21 cellular contexts compared by ENCODE assay signal in the genomic region with DNA sequence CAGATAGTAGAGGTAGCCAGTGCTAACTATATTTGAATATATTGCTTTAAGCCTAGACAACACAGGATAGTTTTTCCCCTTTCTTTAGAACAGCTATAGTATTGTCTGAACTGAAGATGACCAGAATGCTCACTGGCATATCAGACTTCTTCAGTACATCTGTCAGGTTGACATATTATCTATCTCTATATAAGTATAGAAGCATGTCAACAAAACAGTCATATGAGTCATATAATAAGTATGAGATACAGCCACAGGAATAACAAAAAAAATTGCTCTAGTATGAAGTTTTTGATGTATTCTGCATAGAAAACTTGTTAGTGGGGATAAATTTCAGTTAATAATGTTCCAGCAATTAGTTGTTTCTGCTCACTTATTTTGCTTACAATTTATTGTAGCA.
"Had no signal": no experiment of that assay in that cellular context is flagged by ENCODE, and none has a peak within 500 bp of the region (broad histone marks: within the 10 kb centered on the region; RNA-seq: fewer than 3 reads in every experiment).

No MANE protein-coding gene starts in this region.

- H3K27ac ChIP-seq: epithelial cell of prostate, esophagus muscularis mucosa, gastrocnemius medialis, heart right ventricle, neutrophil, psoas muscle, right lobe of liver, suprapubic skin, thyroid gland had no signal

- H3K4me1 ChIP-seq: esophagus muscularis mucosa, gastrocnemius medialis, heart right ventricle, psoas muscle, right lobe of liver, suprapubic skin, thyroid gland had no signal

- H3K36me3 Mint-ChIP-seq: naive thymus-derived CD8-positive, alpha-beta T cell; stimulated activated effector memory CD8-positive, alpha-beta T cell treated with anti-CD3 and anti-CD28 coated beads, Interleukin-12 subunit alpha, Interleukin-12 subunit beta, amount 100 ng/mL, for 72 hours; type B pancreatic cell had no signal

- DNase-seq: effector memory CD4-positive, alpha-beta T cell; gastrocnemius medialis; heart right ventricle; hypothalamus; islet precursor cell; mucosa of descending colon; naive thymus-derived CD8-positive, alpha-beta T cell; psoas muscle; retina; right lobe of liver; stimulated activated CD4-positive, alpha-beta T cell treated with anti-CD3 and anti-CD28 coated beads, Interleukin-4, amount 100 ng/mL, for 1 hour; stimulated activated CD8-positive, alpha-beta memory T cell treated with anti-CD3 and anti-CD28 coated beads, Interleukin-4, amount 100 ng/mL, for 48 hours; stimulated activated naive CD8-positive, alpha-beta T cell treated with anti-CD3 and anti-CD28 coated beads, Interleukin-15, Interleukin-2, amounts not matched to agents 100 U/mL and 50 U/mL, for 24 hours; thyroid gland had no signal

- H3K9me3 Mint-ChIP-seq: type B pancreatic cell had no signal

- H3K4me3 ChIP-seq: esophagus muscularis mucosa, gastrocnemius medialis, heart right ventricle, mucosa of descending colon, psoas muscle, right lobe of liver, suprapubic skin, thyroid gland had no signal

- H3K4me1 Mint-ChIP-seq: naive thymus-derived CD8-positive, alpha-beta T cell; stimulated activated effector memory CD8-positive, alpha-beta T cell treated with anti-CD3 and anti-CD28 coated beads, Interleukin-12 subunit alpha, Interleukin-12 subunit beta, amount 100 ng/mL, for 72 hours had no signal

- ATAC-seq: gastrocnemius medialis; heart right ventricle; left lobe of liver; mucosa of descending colon; naive thymus-derived CD8-positive, alpha-beta T cell; psoas muscle; right lobe of liver; stimulated activated effector memory CD8-positive, alpha-beta T cell treated with anti-CD3 and anti-CD28 coated beads, Interleukin-12 subunit alpha, Interleukin-12 subunit beta, amount 100 ng/mL, for 72 hours; stimulated activated naive CD8-positive, alpha-beta T cell treated with anti-CD3 and anti-CD28 coated beads, Interleukin-15, Interleukin-2, amounts not matched to agents 100 U/mL and 50 U/mL, for 24 hours had no signal

- H3K9me3 ChIP-seq: esophagus muscularis mucosa, gastrocnemius medialis, heart right ventricle, neutrophil, psoas muscle, right lobe of liver, suprapubic skin, thyroid gland had no signal

- H3K36me3 ChIP-seq: esophagus muscularis mucosa, gastrocnemius medialis, heart right ventricle, neutrophil, right lobe of liver, suprapubic skin, thyroid gland had no signal

- H3K27me3 ChIP-seq: esophagus muscularis mucosa, gastrocnemius medialis, heart right ventricle, neutrophil, right lobe of liver, suprapubic skin, thyroid gland had no signal

- H3K27me3 Mint-ChIP-seq: naive thymus-derived CD8-positive, alpha-beta T cell; type B pancreatic cell had no signal

- H3K4me3 Mint-ChIP-seq: naive thymus-derived CD8-positive, alpha-beta T cell; stimulated activated effector memory CD8-positive, alpha-beta T cell treated with anti-CD3 and anti-CD28 coated beads, Interleukin-12 subunit alpha, Interleukin-12 subunit beta, amount 100 ng/mL, for 72 hours; type B pancreatic cell had no signal

- H3K27ac Mint-ChIP-seq: naive thymus-derived CD8-positive, alpha-beta T cell; stimulated activated effector memory CD8-positive, alpha-beta T cell treated with anti-CD3 and anti-CD28 coated beads, Interleukin-12 subunit alpha, Interleukin-12 subunit beta, amount 100 ng/mL, for 72 hours; type B pancreatic cell had no signal
